Comparison of ENCODE assay signal across 8 cellular contexts in genomic region chr12:111313833-111314259, GRCh38. TPM values are rescaled to one million over a fixed set of nuclear protein-coding genes. Genes with fewer than 3 reads are reported as not detected.
DNase-seq lines count a peak whose midpoint lies in the region; ATAC-seq and TF ChIP-seq lines count a peak whose summit lies in the region.

No MANE protein-coding gene starts in this region.

- H3K27ac Mint-ChIP-seq in CD4-positive, CD25-positive, alpha-beta regulatory T cell, result peak overlapping the region in 1 of 3 donors; percentile 76
- no peak overlapping the region for H3K27ac Mint-ChIP-seq in nephron

- no peaks in the 10 kb centered on the region for H3K27me3 ChIP-seq in CD4-positive, CD25-positive, alpha-beta regulatory T cell (ENCODE audit: control insufficient read depth, insufficient read depth, low read length)
- no peaks in the 10 kb centered on the region for H3K27me3 ChIP-seq in OCI-LY3 (ENCODE audit: low read depth, low read length)

- H2AFZ ChIP-seq in OCI-LY3 (ENCODE audit: low read depth, low read length), result no peak overlapping the region

- peaks cover 0 to 5% (median 0%) of the 10 kb centered on the region in 7 donors for H3K9me3 Mint-ChIP-seq in CD4-positive, CD25-positive, alpha-beta regulatory T cell
- no peaks in the 10 kb centered on the region for H3K9me3 Mint-ChIP-seq in nephron

- no peaks in the 10 kb centered on the region for H3K36me3 Mint-ChIP-seq in CD4-positive, CD25-positive, alpha-beta regulatory T cell
- peaks cover 6% of the 10 kb centered on the region for H3K36me3 Mint-ChIP-seq in nephron (ENCODE audit: low read depth)

- no peak overlapping the region for H3K4me3 Mint-ChIP-seq in CD4-positive, CD25-positive, alpha-beta regulatory T cell
- H3K4me3 Mint-ChIP-seq in nephron, result no peak overlapping the region

- no peaks in the 10 kb centered on the region for H4K20me1 ChIP-seq in OCI-LY3 (ENCODE audit: insufficient read depth, low read length)

- no peak overlapping the region for H3K27ac ChIP-seq in CD4-positive, CD25-positive, alpha-beta regulatory T cell (ENCODE audit: insufficient read depth, low read length, poor library complexity, severe bottlenecking)
- no peak overlapping the region for H3K27ac ChIP-seq in OCI-LY3 (ENCODE audit: low read length)

- no peaks in the 10 kb centered on the region for H3K79me2 ChIP-seq in OCI-LY3 (ENCODE audit: low read length)

- peaks cover 0 to 8% (median 5%) of the 10 kb centered on the region in 4 donors for H3K4me1 Mint-ChIP-seq in CD4-positive, CD25-positive, alpha-beta regulatory T cell
- no peaks in the 10 kb centered on the region for H3K4me1 Mint-ChIP-seq in nephron

- H3K27me3 Mint-ChIP-seq in CD4-positive, CD25-positive, alpha-beta regulatory T cell, result peaks cover 14% of the 10 kb centered on the region
- peaks cover 8% of the 10 kb centered on the region for H3K27me3 Mint-ChIP-seq in nephron (ENCODE audit: low read depth)

- peak; percentile 55 to 67 (median 57) for DNase-seq in CD4-positive, CD25-positive, alpha-beta regulatory T cell
- peak; percentile 55 for DNase-seq in HT1080 (ENCODE audit: low read depth)
- peak; percentile 76 for DNase-seq in activated T-cell treated with anti-CD3 and anti-CD28 coated beads, Interleukin-2, amount 50 U/mL, for 1 hour
- peak; percentile 46 for DNase-seq in fibroblast of gingiva (ENCODE audit: low read depth)
- peak; percentile 29 to 73 (median 64) for DNase-seq in stimulated activated naive CD4-positive, alpha-beta T cell (lab: John Stamatoyannopoulos, UW)

- H3K9ac ChIP-seq in OCI-LY3 (ENCODE audit: low read length), result no peak overlapping the region

- no peaks in the 10 kb centered on the region for H3K9me3 ChIP-seq in CD4-positive, CD25-positive, alpha-beta regulatory T cell (ENCODE audit: control insufficient read depth in 2 of 2, low read length in 2 of 2)
- no peaks in the 10 kb centered on the region for H3K9me3 ChIP-seq in OCI-LY3 (ENCODE audit: insufficient read depth, low read length)

- no peak overlapping the region for H3K4me3 ChIP-seq in CD4-positive, CD25-positive, alpha-beta regulatory T cell (ENCODE audit: low read depth, low read length)
- H3K4me3 ChIP-seq in OCI-LY3 (ENCODE audit: low read length), result no peak overlapping the region

- H3K36me3 ChIP-seq in CD4-positive, CD25-positive, alpha-beta regulatory T cell (ENCODE audit: control insufficient read depth, insufficient read depth, low read length), result no peaks in the 10 kb centered on the region
- no peaks in the 10 kb centered on the region for H3K36me3 ChIP-seq in OCI-LY3 (replicated peaks; ENCODE audit: low read depth, low read length)

- peak in 1 of 2 donors; percentile 42 for ATAC-seq in CD4-positive, CD25-positive, alpha-beta regulatory T cell (ENCODE audit: low read depth in 2 of 2)
- no peak for ATAC-seq in GM19351 (IDR thresholded peaks at IDR 0.05; ENCODE audit: unreplicated experiment)

- peak overlapping the region; percentile 50 for H3K4me2 ChIP-seq in OCI-LY3 (ENCODE audit: low read length)

- TF ChIP-seq CTCF in OCI-LY3 (IDR thresholded peaks at IDR 0.05; ENCODE audit: low read depth, low read length), result peak; percentile 94
- peak; percentile 90 to 95 (median 92) for TF ChIP-seq CTCF in nephron (IDR thresholded peaks at IDR 0.05; ENCODE audit: unreplicated experiment in 3 of 3)

- H3K4me1 ChIP-seq in CD4-positive, CD25-positive, alpha-beta regulatory T cell (ENCODE audit: control insufficient read depth, insufficient read depth, low read length, poor library complexity, severe bottlenecking), result peaks cover 3% of the 10 kb centered on the region
- H3K4me1 ChIP-seq in OCI-LY3 (ENCODE audit: low read length), result peaks cover 8% of the 10 kb centered on the region; the same call in 1 of the 2 replicates

RNA-seq across cellular contexts. Expression of gene PHETA1, which starts 55.0 kb away (rescaled TPM):
- total RNA-seq in CD4-positive, CD25-positive, alpha-beta regulatory T cell, result 2.4 TPM
- polyA plus RNA-seq in CD4-positive, CD25-positive, alpha-beta regulatory T cell, result 1 to 10 TPM in 2 of 4 donors, under 1 TPM in 2; 0.34 to 1.3 (median 0.87) TPM
- 4.1 and 4.2 TPM in 2 replicates for total RNA-seq in HT1080 (2014; rRNA removed; shearing (Covaris generic))
- polyA plus RNA-seq in HT1080 (2015; cell fraction: cytosol; rRNA removed), result 6.6 and 7.8 TPM in 2 replicates
- polyA plus RNA-seq in HT1080 (2015; cell fraction: nucleus; rRNA removed), result 6.1 and 6.9 TPM in 2 replicates
